2 cellular contexts compared by ENCODE assay signal in the genomic region with DNA sequence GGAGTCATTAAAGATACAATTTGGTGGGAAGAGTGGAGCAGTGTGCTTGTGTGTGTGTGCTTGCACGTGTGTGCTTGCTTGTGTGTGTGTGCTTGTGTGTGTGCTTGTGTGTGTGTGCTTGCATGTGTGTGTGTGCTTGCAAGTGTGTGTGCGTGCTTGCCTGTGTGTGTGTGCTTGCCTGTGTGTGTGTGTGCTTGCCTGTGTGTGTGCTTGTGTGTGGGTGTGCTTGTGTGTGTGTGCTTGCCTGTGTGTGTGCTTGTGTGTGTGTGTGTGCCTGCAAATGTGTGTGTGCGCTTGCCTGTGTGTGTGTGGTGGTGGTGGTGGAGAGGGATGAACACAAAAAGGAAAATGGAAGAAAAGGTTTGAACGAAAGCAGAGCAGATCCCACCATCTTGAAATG.
TF ChIP-seq lines count a peak whose summit lies in the region.

No MANE protein-coding gene starts in this region.

TF ChIP-seq in HEK293, 187 proteins besides CTCF, POLR2A, EP300 and RAD21:
- TF ChIP-seq, protein P1, sequence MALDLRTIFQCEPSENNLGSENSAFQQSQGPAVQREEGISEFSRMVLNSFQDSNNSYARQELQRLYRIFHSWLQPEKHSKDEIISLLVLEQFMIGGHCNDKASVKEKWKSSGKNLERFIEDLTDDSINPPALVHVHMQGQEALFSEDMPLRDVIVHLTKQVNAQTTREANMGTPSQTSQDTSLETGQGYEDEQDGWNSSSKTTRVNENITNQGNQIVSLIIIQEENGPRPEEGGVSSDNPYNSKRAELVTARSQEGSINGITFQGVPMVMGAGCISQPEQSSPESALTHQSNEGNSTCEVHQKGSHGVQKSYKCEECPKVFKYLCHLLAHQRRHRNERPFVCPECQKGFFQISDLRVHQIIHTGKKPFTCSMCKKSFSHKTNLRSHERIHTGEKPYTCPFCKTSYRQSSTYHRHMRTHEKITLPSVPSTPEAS (tag by site-specific recombination; IDR thresholded peaks at IDR 0.05), result peak; percentile 100
- TF ChIP-seq ZFHX2 (tag by site-specific recombination; conservative IDR thresholded peaks at IDR 0.05) (peak; percentile 41; the same call in 1 of the 2 replicates), ZNF776 (tag by site-specific recombination; IDR thresholded peaks at IDR 0.05; ENCODE audit: borderline replicate concordance) (peak; percentile 68; the same call in 1 of the 2 replicates)
- TF ChIP-seq, protein P2, sequence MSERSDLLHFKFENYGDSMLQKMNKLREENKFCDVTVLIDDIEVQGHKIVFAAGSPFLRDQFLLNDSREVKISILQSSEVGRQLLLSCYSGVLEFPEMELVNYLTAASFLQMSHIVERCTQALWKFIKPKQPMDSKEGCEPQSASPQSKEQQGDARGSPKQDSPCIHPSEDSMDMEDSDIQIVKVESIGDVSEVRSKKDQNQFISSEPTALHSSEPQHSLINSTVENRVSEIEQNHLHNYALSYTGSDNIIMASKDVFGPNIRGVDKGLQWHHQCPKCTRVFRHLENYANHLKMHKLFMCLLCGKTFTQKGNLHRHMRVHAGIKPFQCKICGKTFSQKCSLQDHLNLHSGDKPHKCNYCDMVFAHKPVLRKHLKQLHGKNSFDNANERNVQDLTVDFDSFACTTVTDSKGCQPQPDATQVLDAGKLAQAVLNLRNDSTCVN (tag by site-specific recombination; optimal IDR thresholded peaks at IDR 0.05), result peak; percentile 12

TF ChIP-seq in K562, 482 proteins besides CTCF, POLR2A, EP300 and RAD21:
- peak; percentile 33; the same call in 1 of the 2 replicates for TF ChIP-seq OTX1 (CRISPR knock-in tag; IDR thresholded peaks at IDR 0.05)
- TF ChIP-seq, protein P2 (CRISPR knock-in tag; IDR thresholded peaks at IDR 0.05), result 0 out of 2 replicates have a peak, but pooled peaks have one; percentile 49
- 0 out of 2 replicates have a peak, but pooled peaks have one; percentile 26 for TF ChIP-seq SUPT5H (IDR thresholded peaks at IDR 0.05)
- TF ChIP-seq, protein P3, sequence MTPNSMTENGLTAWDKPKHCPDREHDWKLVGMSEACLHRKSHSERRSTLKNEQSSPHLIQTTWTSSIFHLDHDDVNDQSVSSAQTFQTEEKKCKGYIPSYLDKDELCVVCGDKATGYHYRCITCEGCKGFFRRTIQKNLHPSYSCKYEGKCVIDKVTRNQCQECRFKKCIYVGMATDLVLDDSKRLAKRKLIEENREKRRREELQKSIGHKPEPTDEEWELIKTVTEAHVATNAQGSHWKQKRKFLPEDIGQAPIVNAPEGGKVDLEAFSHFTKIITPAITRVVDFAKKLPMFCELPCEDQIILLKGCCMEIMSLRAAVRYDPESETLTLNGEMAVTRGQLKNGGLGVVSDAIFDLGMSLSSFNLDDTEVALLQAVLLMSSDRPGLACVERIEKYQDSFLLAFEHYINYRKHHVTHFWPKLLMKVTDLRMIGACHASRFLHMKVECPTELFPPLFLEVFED (CRISPR knock-in tag; conservative IDR thresholded peaks at IDR 0.05), result 0 out of 2 replicates have a peak, but pooled peaks have one; percentile 34
- 0 out of 2 replicates have a peak, but pooled peaks have one; percentile 38 for TF ChIP-seq LARP7 (IDR thresholded peaks at IDR 0.05)
